In the genomic region with DNA sequence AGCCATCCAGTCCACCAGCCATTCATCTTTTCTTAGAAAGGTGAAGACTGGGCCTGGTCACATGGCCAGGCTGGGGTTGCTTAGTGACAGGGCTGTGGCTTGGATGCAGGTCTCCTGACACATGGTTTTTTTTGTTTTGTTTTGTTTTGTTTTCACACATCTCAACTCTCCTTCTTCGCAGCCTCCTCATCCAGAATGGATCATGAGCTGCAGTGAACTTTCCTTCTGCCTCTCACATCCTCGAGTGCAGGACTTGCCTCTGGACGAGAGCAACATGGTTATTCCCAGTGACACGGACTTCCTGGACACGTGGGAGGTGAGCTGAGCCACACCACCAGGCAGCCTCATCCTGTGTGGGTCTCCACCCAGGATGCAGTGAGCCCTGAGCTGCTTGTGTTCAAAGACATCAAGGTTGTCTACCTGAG, we compare ENCODE assay signal across 1 cellular context.
TF ChIP-seq lines count a peak whose summit lies in the region.

No MANE protein-coding gene starts in this region.

TF ChIP-seq in K562, 482 proteins besides CTCF, POLR2A, EP300 and RAD21 (continued from another document):
- TF ChIP-seq, protein P1, sequence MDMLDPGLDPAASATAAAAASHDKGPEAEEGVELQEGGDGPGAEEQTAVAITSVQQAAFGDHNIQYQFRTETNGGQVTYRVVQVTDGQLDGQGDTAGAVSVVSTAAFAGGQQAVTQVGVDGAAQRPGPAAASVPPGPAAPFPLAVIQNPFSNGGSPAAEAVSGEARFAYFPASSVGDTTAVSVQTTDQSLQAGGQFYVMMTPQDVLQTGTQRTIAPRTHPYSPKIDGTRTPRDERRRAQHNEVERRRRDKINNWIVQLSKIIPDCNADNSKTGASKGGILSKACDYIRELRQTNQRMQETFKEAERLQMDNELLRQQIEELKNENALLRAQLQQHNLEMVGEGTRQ (CRISPR knock-in tag; IDR thresholded peaks at IDR 0.05): peak; percentile 22; the same call in 1 of the 2 replicates
- TF ChIP-seq, protein P2, sequence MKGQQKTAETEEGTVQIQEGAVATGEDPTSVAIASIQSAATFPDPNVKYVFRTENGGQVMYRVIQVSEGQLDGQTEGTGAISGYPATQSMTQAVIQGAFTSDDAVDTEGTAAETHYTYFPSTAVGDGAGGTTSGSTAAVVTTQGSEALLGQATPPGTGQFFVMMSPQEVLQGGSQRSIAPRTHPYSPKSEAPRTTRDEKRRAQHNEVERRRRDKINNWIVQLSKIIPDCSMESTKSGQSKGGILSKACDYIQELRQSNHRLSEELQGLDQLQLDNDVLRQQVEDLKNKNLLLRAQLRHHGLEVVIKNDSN (CRISPR knock-in tag; IDR thresholded peaks at IDR 0.05): 0 out of 2 replicates have a peak, but pooled peaks have one; percentile 27
- TF ChIP-seq NR2C1 (IDR thresholded peaks at IDR 0.05) (no peak), NR2C1 (tag; IDR thresholded peaks at IDR 0.05) (no peak)
